ENCODE assay signal across 31 cellular contexts in the genomic region with DNA sequence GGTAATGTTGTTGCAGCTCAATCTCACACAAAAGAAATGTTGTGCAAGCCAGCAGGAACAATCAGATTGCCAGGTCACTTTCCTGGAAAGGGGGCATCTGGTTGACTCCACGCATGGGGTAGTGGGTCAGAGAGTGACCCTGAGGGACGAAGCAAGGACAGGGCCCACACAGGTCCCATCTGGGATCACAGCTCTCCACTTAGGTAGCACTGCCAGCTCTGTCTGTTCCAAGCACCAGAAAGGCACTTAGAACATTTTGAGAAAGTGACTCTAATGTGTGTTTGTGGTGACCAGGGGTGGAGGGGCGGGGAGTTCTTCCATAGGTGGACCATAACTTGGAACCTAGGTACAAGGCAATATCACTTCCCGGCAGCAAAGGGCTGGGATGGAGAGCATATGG.
DNase-seq lines count a peak whose midpoint lies in the region; ATAC-seq, FAIRE-seq and TF ChIP-seq lines count a peak whose summit lies in the region.
"Had no signal": no experiment of that assay in that cellular context is flagged by ENCODE, and none has a peak within 500 bp of the region (broad histone marks: within the 10 kb centered on the region; RNA-seq: fewer than 3 reads in every experiment).

No MANE protein-coding gene starts in this region.

- no peak overlapping the region for H3K4me2 ChIP-seq in HepG2 (ENCODE audit: low read depth, low read length)
- peak overlapping the region; percentile 52 for H3K4me2 ChIP-seq in SK-N-SH
- H3K4me2 ChIP-seq in smooth muscle cell: peak overlapping the region; percentile 0
- H3K4me2 ChIP-seq: hepatocyte, KMS-11 had no signal

- no peaks in the 10 kb centered on the region for H3K79me2 ChIP-seq in HepG2 (ENCODE audit: insufficient read depth, low read length)
- no peaks in the 10 kb centered on the region for H3K79me2 ChIP-seq in SK-N-SH (ENCODE audit: insufficient read depth)
- H3K79me2 ChIP-seq in smooth muscle cell (ENCODE audit: low read depth): no peaks in the 10 kb centered on the region
- H3K79me2 ChIP-seq: hepatocyte had no signal

- no peaks in the 10 kb centered on the region for H3K36me3 ChIP-seq in HepG2 (replicated peaks in 1 of 2; ENCODE audit: control insufficient read depth in 1 of 2, insufficient read depth in 2 of 2, low read length in 2 of 2)
- H3K36me3 ChIP-seq in right lobe of liver: no peaks in the 10 kb centered on the region
- H3K36me3 ChIP-seq in SK-N-SH (replicated peaks in 1 of 2; ENCODE audit: control insufficient read depth in 1 of 2, insufficient read depth in 2 of 2, low read length in 1 of 2): no peaks in the 10 kb centered on the region
- H3K36me3 ChIP-seq in smooth muscle cell (ENCODE audit: low read depth): no peaks in the 10 kb centered on the region
- H3K36me3 ChIP-seq: ascending aorta, gastroesophageal sphincter, right atrium auricular region, uterus had no signal

- H4K20me1 ChIP-seq in HepG2 (ENCODE audit: insufficient read depth, low read length): no peaks in the 10 kb centered on the region
- no peaks in the 10 kb centered on the region for H4K20me1 ChIP-seq in SK-N-SH (ENCODE audit: insufficient read depth)
- H4K20me1 ChIP-seq in smooth muscle cell (ENCODE audit: low read depth): no peaks in the 10 kb centered on the region

- ATAC-seq in HepG2 (no peak), right lobe of liver (no peak), foreskin keratinocyte (peak; percentile 10)
- ATAC-seq in activated CD8-positive, alpha-beta T cell treated with anti-CD3 and anti-CD28 coated beads for 36 hours: no peak
- ATAC-seq: activated CD8-positive, alpha-beta memory T cell treated with anti-CD3 and anti-CD28 coated beads, Interleukin-2, amount 10 ng/mL, durations not matched to agents 7 days and 5 days; activated T-cell treated with anti-CD3 and anti-CD28 coated beads, Interleukin-2, amount 50 U/mL, for 4 hours; effector memory CD8-positive, alpha-beta T cell; gastroesophageal sphincter; stimulated activated naive CD8-positive, alpha-beta T cell treated with anti-CD3 and anti-CD28 coated beads, Interleukin-15, amount 100 ng/mL, for 72 hours had no signal

- TF ChIP-seq CTCF in HepG2 (CRISPR knock-in tag; IDR thresholded peaks at IDR 0.05): no peak
- TF ChIP-seq CTCF in right lobe of liver (IDR thresholded peaks at IDR 0.05): no peak
- TF ChIP-seq CTCF in SK-N-SH (IDR thresholded peaks at IDR 0.05): no peak
- no peak for TF ChIP-seq CTCF in foreskin keratinocyte (conservative IDR thresholded peaks at IDR 0.05)
- TF ChIP-seq CTCF in smooth muscle cell (IDR thresholded peaks at IDR 0.05; ENCODE audit: borderline replicate concordance, insufficient read depth, poor library complexity, severe bottlenecking): no peak
- TF ChIP-seq CTCF in activated CD8-positive, alpha-beta T cell treated with anti-CD3 and anti-CD28 coated beads for 36 hours (IDR thresholded peaks at IDR 0.05): no peak

- WGBS in HepG2 (ENCODE audit: low lambda C conversion rate): 98% methylated on average over 3 of the region's 4 CpGs
- WGBS in right lobe of liver (ENCODE audit: insufficient coverage, low coverage, low lambda C conversion rate, missing lambda C conversion rate): 60% methylated on average over 2 of the region's 4 CpGs
- WGBS in SK-N-SH (ENCODE audit: low lambda C conversion rate): 92% methylated on average over 4 of the region's 4 CpGs
- WGBS in smooth muscle cell (ENCODE audit: low lambda C conversion rate): 93% methylated on average over 4 of the region's 4 CpGs

- no peak overlapping the region for H3K27ac Mint-ChIP-seq in activated CD8-positive, alpha-beta T cell treated with anti-CD3 and anti-CD28 coated beads for 36 hours
- H3K27ac Mint-ChIP-seq: activated CD8-positive, alpha-beta memory T cell treated with anti-CD3 and anti-CD28 coated beads, Interleukin-2, amount 10 ng/mL, durations not matched to agents 7 days and 5 days; B cell; CD8-positive, alpha-beta memory T cell; effector memory CD8-positive, alpha-beta T cell; stimulated activated naive CD8-positive, alpha-beta T cell treated with anti-CD3 and anti-CD28 coated beads, Interleukin-15, amount 100 ng/mL, for 72 hours had no signal

- no TSS peak for BruUV-seq in HepG2 (replicated peaks; lab: Mats Ljungman, UMichigan)

- H3K9me3 ChIP-seq in HepG2 (ENCODE audit: low read length) (peaks cover 7% of the 10 kb centered on the region; the same call in 1 of the 2 replicates), right lobe of liver (no peaks in the 10 kb centered on the region), SK-N-SH (no peaks in the 10 kb centered on the region), smooth muscle cell (replicated peaks; ENCODE audit: low read depth) (no peaks in the 10 kb centered on the region)
- H3K9me3 ChIP-seq: ascending aorta, uterus had no signal

- intact Hi-C loops in HepG2 (cut with micrococcal nuclease; ENCODE audit: unreplicated experiment) (no loop called here), right lobe of liver (cut with DNase I) (no loop called here)
- intact Hi-C loops in activated CD8-positive, alpha-beta T cell treated with anti-CD3 and anti-CD28 coated beads for 36 hours (cut with micrococcal nuclease): no loop called here

- in situ Hi-C loops in HepG2 (cut with HindIII; ENCODE audit: extremely low pct_ligation_motif_present, low pct_unique_long_range_greater_than_20kb): no loop called here

- TF ChIP-seq POLR2A in HepG2 (IDR thresholded peaks at IDR 0.05; ENCODE audit: insufficient read depth in 1 of 2, low read depth in 2 of 2, low read length in 2 of 2): 0 out of 4 replicates have a peak, but pooled peaks of 1 of the 2 experiments have one; percentile 26
- no peak for TF ChIP-seq POLR2A in right lobe of liver (IDR thresholded peaks at IDR 0.05)

- FAIRE-seq in HepG2 (lab: Jason Lieb, UNC): no peak
- FAIRE-seq: A204.1, H1 had no signal

- H3K9ac ChIP-seq in HepG2 (ENCODE audit: insufficient read depth, low read depth, low read length) (no peak overlapping the region), SK-N-SH (peak overlapping the region; percentile 16; the same call in 1 of the 2 replicates), smooth muscle cell (ENCODE audit: low read depth) (no peak overlapping the region)
- H3K9ac ChIP-seq: KMS-11 had no signal

- H3K27me3 Mint-ChIP-seq in activated CD8-positive, alpha-beta T cell treated with anti-CD3 and anti-CD28 coated beads for 36 hours: peaks cover 23% of the 10 kb centered on the region

- no peaks in the 10 kb centered on the region for H3K9me3 Mint-ChIP-seq in activated CD8-positive, alpha-beta T cell treated with anti-CD3 and anti-CD28 coated beads for 36 hours
- H3K9me3 Mint-ChIP-seq: activated T-cell treated with anti-CD3 and anti-CD28 coated beads, Interleukin-2, amount 50 U/mL, for 4 hours; CD8-positive, alpha-beta memory T cell; effector memory CD8-positive, alpha-beta T cell had no signal

- H3K27me3 ChIP-seq in HepG2 (ENCODE audit: control insufficient read depth in 1 of 2, insufficient read depth in 2 of 2, low read length in 2 of 2) (no peaks in the 10 kb centered on the region), right lobe of liver (no peaks in the 10 kb centered on the region), SK-N-SH (ENCODE audit: insufficient read depth) (no peaks in the 10 kb centered on the region), foreskin keratinocyte (no peaks in the 10 kb centered on the region), smooth muscle cell (ENCODE audit: low read depth) (no peaks in the 10 kb centered on the region)
- H3K27me3 ChIP-seq: ascending aorta, hepatocyte, right atrium auricular region, uterus had no signal

- H2AFZ ChIP-seq in HepG2 (ENCODE audit: low read length): no peak overlapping the region
- H2AFZ ChIP-seq in SK-N-SH (ENCODE audit: low read depth): peak overlapping the region; percentile 41
- H2AFZ ChIP-seq in smooth muscle cell (ENCODE audit: low read depth): no peak overlapping the region
- H2AFZ ChIP-seq: hepatocyte had no signal

- H3F3A ChIP-seq in SK-N-SH (replicated peaks; ENCODE audit: insufficient read depth): peaks cover 17% of the 10 kb centered on the region
- peaks cover 3% of the 10 kb centered on the region for H3F3A ChIP-seq in smooth muscle cell (ENCODE audit: low read depth)

- no peak overlapping the region for H3K4me3 ChIP-seq in HepG2 (replicated peaks in 1 of 3; ENCODE audit: insufficient read depth in 1 of 3, low read depth in 2 of 3, low read length in 3 of 3)
- no peak overlapping the region for H3K4me3 ChIP-seq in right lobe of liver
- H3K4me3 ChIP-seq in SK-N-SH (ENCODE audit: low read depth in 2 of 2, low read length in 1 of 2): no peak overlapping the region
- H3K4me3 ChIP-seq in smooth muscle cell: no peak overlapping the region
- H3K4me3 ChIP-seq: ascending aorta, gastroesophageal sphincter, hepatocyte, right atrium auricular region, uterus had no signal

- H3K27ac ChIP-seq in HepG2 (ENCODE audit: extremely low read length, insufficient read depth, low read length) (no peak overlapping the region), right lobe of liver (no peak overlapping the region), SK-N-SH (ENCODE audit: low read depth in 2 of 2, low read length in 1 of 2) (peak overlapping the region; percentile 16 to 53; a peak in 3 of 4 replicates), foreskin keratinocyte (peak overlapping the region; percentile 95), smooth muscle cell (ENCODE audit: low read depth) (no peak overlapping the region)
- H3K27ac ChIP-seq: ascending aorta, gastroesophageal sphincter, hepatocyte, KMS-11, right atrium auricular region, uterus had no signal

- TF ChIP-seq RAD21 in HepG2 (CRISPR knock-in tag; IDR thresholded peaks at IDR 0.05) (no peak), SK-N-SH (IDR thresholded peaks at IDR 0.05; ENCODE audit: low read length) (no peak)

- POLR2A ChIA-PET in HepG2 (lab: Yijun Ruan, JAX) (interaction anchor here (1.2 to 1.3 kb wide), 2 partner anchors 19 to 22 kb away, joined by 3 to 4 read pairs; no protein-coding TSS in a partner anchor), SK-N-SH (lab: Yijun Ruan, JAX) (no interaction called here)
- POLR2A ChIA-PET in activated CD8-positive, alpha-beta T cell treated with anti-CD3 and anti-CD28 coated beads for 36 hours (lab: Charles Lee): no interaction called here

- H3K36me3 Mint-ChIP-seq in activated CD8-positive, alpha-beta T cell treated with anti-CD3 and anti-CD28 coated beads for 36 hours (ENCODE audit: low read depth): no peaks in the 10 kb centered on the region
- H3K36me3 Mint-ChIP-seq: activated CD8-positive, alpha-beta memory T cell treated with anti-CD3 and anti-CD28 coated beads, Interleukin-2, amount 10 ng/mL, durations not matched to agents 7 days and 5 days; CD8-positive, alpha-beta memory T cell had no signal

- no peak overlapping the region for H3K4me3 Mint-ChIP-seq in activated CD8-positive, alpha-beta T cell treated with anti-CD3 and anti-CD28 coated beads for 36 hours
- H3K4me3 Mint-ChIP-seq: activated CD8-positive, alpha-beta memory T cell treated with anti-CD3 and anti-CD28 coated beads, Interleukin-2, amount 10 ng/mL, durations not matched to agents 7 days and 5 days; activated T-cell treated with anti-CD3 and anti-CD28 coated beads, Interleukin-2, amount 50 U/mL, for 4 hours; B cell; CD8-positive, alpha-beta memory T cell; effector memory CD8-positive, alpha-beta T cell; stimulated activated naive CD8-positive, alpha-beta T cell treated with anti-CD3 and anti-CD28 coated beads, Interleukin-15, amount 100 ng/mL, for 72 hours had no signal

- no peaks in the 10 kb centered on the region for H3K4me1 Mint-ChIP-seq in activated CD8-positive, alpha-beta T cell treated with anti-CD3 and anti-CD28 coated beads for 36 hours (ENCODE audit: low read depth)
- H3K4me1 Mint-ChIP-seq: activated CD8-positive, alpha-beta memory T cell treated with anti-CD3 and anti-CD28 coated beads, Interleukin-2, amount 10 ng/mL, durations not matched to agents 7 days and 5 days; B cell; CD8-positive, alpha-beta memory T cell; stimulated activated naive CD8-positive, alpha-beta T cell treated with anti-CD3 and anti-CD28 coated beads, Interleukin-15, amount 100 ng/mL, for 72 hours had no signal

- DNase-seq in HepG2 (ENCODE audit: low spot score): no peak
- DNase-seq in right lobe of liver: no peak
- no peak for DNase-seq in SK-N-SH
- DNase-seq in foreskin keratinocyte: no peak
- no peak for DNase-seq in smooth muscle cell (lab: John Stamatoyannopoulos, UW; ENCODE audit: unreplicated experiment)
- DNase-seq in activated CD8-positive, alpha-beta T cell treated with anti-CD3 and anti-CD28 coated beads for 36 hours: no peak
- DNase-seq in T-helper 2 cell: no peak
- DNase-seq in kidney glomerular epithelial cell (lab: John Stamatoyannopoulos, UW): no peak
- DNase-seq: activated CD4-positive, CD25-positive, alpha-beta regulatory T cell; activated CD8-positive, alpha-beta memory T cell treated with anti-CD3 and anti-CD28 coated beads, Interleukin-2, amount 10 ng/mL, durations not matched to agents 7 days and 5 days; activated T-cell treated with anti-CD3 and anti-CD28 coated beads, Interleukin-2, amount 50 U/mL, for 4 hours; caudate nucleus; CD8-positive, alpha-beta memory T cell; DMS 273 treated with DMSO at 0.1 percent for 48 hours; effector memory CD8-positive, alpha-beta T cell; MM.1S; NCI-H2029; NCI-H526; posterior cingulate gyrus; stimulated activated CD4-positive, alpha-beta T cell treated with anti-CD3 and anti-CD28 coated beads, Interleukin-2, amount 100 ng/mL, for 48 hours; stimulated activated naive CD8-positive, alpha-beta T cell treated with anti-CD3 and anti-CD28 coated beads, Interleukin-15, amount 100 ng/mL, for 72 hours; T-helper 1 cell; uterus had no signal

- peaks cover 38% of the 10 kb centered on the region for H3K4me1 ChIP-seq in HepG2 (ENCODE audit: insufficient read depth, low read length)
- H3K4me1 ChIP-seq in right lobe of liver: no peaks in the 10 kb centered on the region
- H3K4me1 ChIP-seq in SK-N-SH (ENCODE audit: control insufficient read depth in 1 of 2, insufficient read depth in 2 of 2, low read depth in 1 of 2, low read length in 1 of 2): peaks cover 4 to 13% of the 10 kb centered on the region in 2 experiments; a peak in 3 of 4 replicates
- H3K4me1 ChIP-seq in foreskin keratinocyte: peaks cover 38% of the 10 kb centered on the region
- peaks cover 22% of the 10 kb centered on the region for H3K4me1 ChIP-seq in smooth muscle cell (ENCODE audit: low read depth)
- H3K4me1 ChIP-seq: ascending aorta, gastroesophageal sphincter, right atrium auricular region, uterus had no signal

- CTCF ChIA-PET in HepG2 (lab: Yijun Ruan, JAX; ENCODE audit: low intra/inter-chr PET ratio, low total read pairs) (no interaction called here), SK-N-SH (lab: Yijun Ruan, JAX) (no interaction called here)
- CTCF ChIA-PET in activated CD8-positive, alpha-beta T cell treated with anti-CD3 and anti-CD28 coated beads for 36 hours (lab: Charles Lee): no interaction called here

- H3K9me2 ChIP-seq in SK-N-SH: no peaks in the 10 kb centered on the region

- no peak for TF ChIP-seq EP300 in HepG2 (IDR thresholded peaks at IDR 0.05; ENCODE audit: low read depth in 2 of 2, low read length in 2 of 2)
- TF ChIP-seq EP300 in HepG2 (CRISPR knock-in tag; IDR thresholded peaks at IDR 0.05; ENCODE audit: borderline replicate concordance): no peak
- TF ChIP-seq EP300 in SK-N-SH (IDR thresholded peaks at IDR 0.05; ENCODE audit: borderline replicate concordance in 1 of 2, low read depth in 1 of 2, low read length in 1 of 2): no peak

Comparison
In these comparisons a context has a peak if more than half of its experiments do, and no peak if none do; other contexts are left out.
1. H3K27ac ChIP-seq: peak in SK-N-SH (2 of 2) and foreskin keratinocyte (single experiment); none in HepG2 (single experiment), right lobe of liver (0 of 3) and smooth muscle cell (single experiment).